ENCODE assay signal across 1 cellular context in the genomic region with DNA sequence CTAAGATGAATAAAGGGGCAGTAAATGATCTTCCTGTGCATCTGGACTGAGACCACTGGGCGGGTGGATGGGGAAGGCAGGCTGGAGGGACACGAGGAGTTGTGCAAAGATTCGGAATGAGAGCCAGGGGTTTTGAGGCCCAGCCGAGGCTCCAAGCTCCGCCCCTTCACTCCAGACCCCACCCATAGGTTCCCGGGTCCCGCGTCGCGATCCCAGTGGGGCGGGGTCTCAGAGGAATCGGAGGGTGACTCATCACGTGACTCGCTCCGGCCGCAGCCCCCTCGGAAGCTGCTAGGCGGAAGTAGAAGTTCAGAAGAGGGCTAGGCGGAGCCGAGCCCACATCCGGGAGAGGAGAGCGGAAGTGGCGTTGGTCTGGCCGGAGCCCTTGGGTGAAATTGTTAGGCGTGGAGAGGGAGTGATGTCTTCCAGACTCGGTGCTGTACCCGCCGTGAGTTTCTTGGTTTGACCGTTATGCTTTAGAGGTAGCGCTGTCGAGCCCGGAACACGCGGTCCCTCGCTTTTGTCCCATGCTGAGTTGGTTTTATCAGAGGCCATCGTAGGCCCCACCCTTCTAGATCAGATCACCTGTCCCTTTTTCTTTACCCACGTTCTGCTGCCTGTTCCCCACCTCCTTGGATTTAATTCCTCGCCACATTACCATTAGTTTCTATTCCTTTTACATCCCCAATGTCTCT.
A peak's percentile ranks its signal among the peaks of the same experiment; 100 is the strongest.
TF ChIP-seq lines count a peak whose summit lies in the region.

Gene ZNF512 (plus strand): TSS at position 348 of the 695 bp plus-strand sequence. CDS start 71 bp downstream, at position 419.

TF ChIP-seq in HepG2, 621 proteins besides CTCF, POLR2A, EP300 and RAD21 (continued from another document):
- TF ChIP-seq ZNF362 (CRISPR knock-in tag; IDR thresholded peaks at IDR 0.05; ENCODE audit: borderline replicate concordance) = no peak; the same call in 1 of the 2 replicates
- no peak; the same call in 1 of the 2 replicates for TF ChIP-seq MTERF4 (CRISPR knock-in tag; IDR thresholded peaks at IDR 0.05)
- TF ChIP-seq CBX5 (CRISPR knock-in tag; IDR thresholded peaks at IDR 0.05; ENCODE audit: borderline replicate concordance) = peak; percentile 63; the same call in 1 of the 2 replicates
- no peak; the same call in 1 of the 2 replicates for TF ChIP-seq ZNF572 (CRISPR knock-in tag; IDR thresholded peaks at IDR 0.05)
- TF ChIP-seq, protein P1, sequence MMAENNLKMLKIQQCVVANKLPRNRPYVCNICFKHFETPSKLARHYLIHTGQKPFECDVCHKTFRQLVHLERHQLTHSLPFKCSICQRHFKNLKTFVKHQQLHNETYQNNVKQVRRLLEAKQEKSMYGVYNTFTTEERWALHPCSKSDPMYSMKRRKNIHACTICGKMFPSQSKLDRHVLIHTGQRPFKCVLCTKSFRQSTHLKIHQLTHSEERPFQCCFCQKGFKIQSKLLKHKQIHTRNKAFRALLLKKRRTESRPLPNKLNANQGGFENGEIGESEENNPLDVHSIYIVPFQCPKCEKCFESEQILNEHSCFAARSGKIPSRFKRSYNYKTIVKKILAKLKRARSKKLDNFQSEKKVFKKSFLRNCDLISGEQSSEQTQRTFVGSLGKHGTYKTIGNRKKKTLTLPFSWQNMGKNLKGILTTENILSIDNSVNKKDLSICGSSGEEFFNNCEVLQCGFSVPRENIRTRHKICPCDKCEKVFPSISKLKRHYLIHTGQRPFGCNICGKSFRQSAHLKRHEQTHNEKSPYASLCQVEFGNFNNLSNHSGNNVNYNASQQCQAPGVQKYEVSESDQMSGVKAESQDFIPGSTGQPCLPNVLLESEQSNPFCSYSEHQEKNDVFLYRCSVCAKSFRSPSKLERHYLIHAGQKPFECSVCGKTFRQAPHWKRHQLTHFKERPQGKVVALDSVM (CRISPR knock-in tag; IDR thresholded peaks at IDR 0.05) = peak; percentile 48; the same call in 1 of the 2 replicates
- no peak for TF ChIP-seq NR2F6 (IDR thresholded peaks at IDR 0.05)
- TF ChIP-seq NR2F6 (CRISPR knock-in tag; IDR thresholded peaks at IDR 0.05) = peak; percentile 28; the same call in 1 of the 2 replicates
- peak; percentile 67; the same call in 1 of the 2 replicates for TF ChIP-seq ZNF335 (CRISPR knock-in tag; IDR thresholded peaks at IDR 0.05)
- TF ChIP-seq IKZF1 (IDR thresholded peaks at IDR 0.05) = no peak
- TF ChIP-seq HOXA5 (CRISPR knock-in tag; IDR thresholded peaks at IDR 0.05) = peak; percentile 37
- 0 out of 2 replicates have a peak, but pooled peaks have one; percentile 61 for TF ChIP-seq ZNF839 (CRISPR knock-in tag; IDR thresholded peaks at IDR 0.05; ENCODE audit: borderline replicate concordance)
- peak; percentile 20; the same call in 1 of the 2 replicates for TF ChIP-seq ZSCAN21 (CRISPR knock-in tag; IDR thresholded peaks at IDR 0.05; ENCODE audit: borderline replicate concordance)
- TF ChIP-seq ZHX1 (CRISPR knock-in tag; IDR thresholded peaks at IDR 0.05; ENCODE audit: low read depth) = 0 out of 2 replicates have a peak, but pooled peaks have one; percentile 65
- TF ChIP-seq TCF7 (IDR thresholded peaks at IDR 0.05; ENCODE audit: low read depth) = no peak
- peak; percentile 53; the same call in 1 of the 2 replicates for TF ChIP-seq ZNF274 (CRISPR knock-in tag; IDR thresholded peaks at IDR 0.05)
- TF ChIP-seq NKX3-1 (CRISPR knock-in tag; IDR thresholded peaks at IDR 0.05) = peak; percentile 75; the same call in 1 of the 2 replicates
- no peak for TF ChIP-seq ZNF768 (CRISPR knock-in tag; IDR thresholded peaks at IDR 0.05)
- TF ChIP-seq ZNF251 (CRISPR knock-in tag; IDR thresholded peaks at IDR 0.05) = no peak
- TF ChIP-seq, protein P2, sequence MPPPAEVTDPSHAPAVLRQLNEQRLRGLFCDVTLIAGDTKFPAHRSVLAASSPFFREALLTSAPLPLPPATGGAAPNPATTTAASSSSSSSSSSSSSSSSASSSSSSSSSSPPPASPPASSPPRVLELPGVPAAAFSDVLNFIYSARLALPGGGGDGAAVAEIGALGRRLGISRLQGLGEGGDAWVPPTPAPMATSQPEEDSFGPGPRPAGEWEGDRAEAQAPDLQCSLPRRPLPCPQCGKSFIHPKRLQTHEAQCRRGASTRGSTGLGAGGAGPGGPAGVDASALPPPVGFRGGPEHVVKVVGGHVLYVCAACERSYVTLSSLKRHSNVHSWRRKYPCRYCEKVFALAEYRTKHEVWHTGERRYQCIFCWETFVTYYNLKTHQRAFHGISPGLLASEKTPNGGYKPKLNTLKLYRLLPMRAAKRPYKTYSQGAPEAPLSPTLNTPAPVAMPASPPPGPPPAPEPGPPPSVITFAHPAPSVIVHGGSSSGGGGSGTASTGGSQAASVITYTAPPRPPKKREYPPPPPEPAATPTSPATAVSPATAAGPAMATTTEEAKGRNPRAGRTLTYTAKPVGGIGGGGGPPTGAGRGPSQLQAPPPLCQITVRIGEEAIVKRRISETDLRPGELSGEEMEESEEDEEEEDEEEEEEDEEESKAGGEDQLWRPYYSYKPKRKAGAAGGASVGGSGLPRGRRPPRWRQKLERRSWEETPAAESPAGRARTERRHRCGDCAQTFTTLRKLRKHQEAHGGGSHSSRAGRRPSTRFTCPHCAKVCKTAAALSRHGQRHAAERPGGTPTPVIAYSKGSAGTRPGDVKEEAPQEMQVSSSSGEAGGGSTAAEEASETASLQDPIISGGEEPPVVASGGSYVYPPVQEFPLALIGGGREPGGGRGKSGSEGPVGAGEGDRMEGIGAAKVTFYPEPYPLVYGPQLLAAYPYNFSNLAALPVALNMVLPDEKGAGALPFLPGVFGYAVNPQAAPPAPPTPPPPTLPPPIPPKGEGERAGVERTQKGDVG (CRISPR knock-in tag; IDR thresholded peaks at IDR 0.05; ENCODE audit: borderline replicate concordance) = 0 out of 2 replicates have a peak, but pooled peaks have one; percentile 55
- no peak for TF ChIP-seq PRDM4 (CRISPR knock-in tag; IDR thresholded peaks at IDR 0.05; ENCODE audit: borderline replicate concordance)
- TF ChIP-seq ZNF224 (CRISPR knock-in tag; IDR thresholded peaks at IDR 0.05) = no peak
- no peak for TF ChIP-seq TCF7L2 (IDR thresholded peaks at IDR 0.05; ENCODE audit: low read depth, low read length)
- 0 out of 2 replicates have a peak, but pooled peaks have one; percentile 92 for TF ChIP-seq ISX (CRISPR knock-in tag; conservative IDR thresholded peaks at IDR 0.05)
- TF ChIP-seq NFIB (CRISPR knock-in tag; IDR thresholded peaks at IDR 0.05; ENCODE audit: borderline replicate concordance) = no peak
- no peak for TF ChIP-seq NONO (IDR thresholded peaks at IDR 0.05)
- peak; percentile 62; the same call in 1 of the 2 replicates for TF ChIP-seq NONO (CRISPR knock-in tag; conservative IDR thresholded peaks at IDR 0.05)
- TF ChIP-seq CREBL2 (CRISPR knock-in tag; IDR thresholded peaks at IDR 0.05; ENCODE audit: borderline replicate concordance) = no peak
- TF ChIP-seq, protein P3, sequence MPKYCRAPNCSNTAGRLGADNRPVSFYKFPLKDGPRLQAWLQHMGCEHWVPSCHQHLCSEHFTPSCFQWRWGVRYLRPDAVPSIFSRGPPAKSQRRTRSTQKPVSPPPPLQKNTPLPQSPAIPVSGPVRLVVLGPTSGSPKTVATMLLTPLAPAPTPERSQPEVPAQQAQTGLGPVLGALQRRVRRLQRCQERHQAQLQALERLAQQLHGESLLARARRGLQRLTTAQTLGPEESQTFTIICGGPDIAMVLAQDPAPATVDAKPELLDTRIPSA (CRISPR knock-in tag; IDR thresholded peaks at IDR 0.05; ENCODE audit: borderline replicate concordance) = no peak; the same call in 1 of the 2 replicates
- no peak for TF ChIP-seq ZIK1 (CRISPR knock-in tag; IDR thresholded peaks at IDR 0.05; ENCODE audit: borderline replicate concordance, low read depth)
- 0 out of 2 replicates have a peak, but pooled peaks have one; percentile 88 for TF ChIP-seq KLF6 (CRISPR knock-in tag; IDR thresholded peaks at IDR 0.05)
- TF ChIP-seq PPARG (CRISPR knock-in tag; conservative IDR thresholded peaks at IDR 0.05) = peak; percentile 46; the same call in 1 of the 2 replicates
- peak; percentile 9; the same call in 1 of the 2 replicates for TF ChIP-seq ZNF431 (CRISPR knock-in tag; IDR thresholded peaks at IDR 0.05; ENCODE audit: borderline replicate concordance, low read depth)
- no peak for TF ChIP-seq ZNF225 (CRISPR knock-in tag; IDR thresholded peaks at IDR 0.05)
- TF ChIP-seq ZNF160 (CRISPR knock-in tag; IDR thresholded peaks at IDR 0.05) = 0 out of 2 replicates have a peak, but pooled peaks have one; percentile 23
- TF ChIP-seq, protein P4, sequence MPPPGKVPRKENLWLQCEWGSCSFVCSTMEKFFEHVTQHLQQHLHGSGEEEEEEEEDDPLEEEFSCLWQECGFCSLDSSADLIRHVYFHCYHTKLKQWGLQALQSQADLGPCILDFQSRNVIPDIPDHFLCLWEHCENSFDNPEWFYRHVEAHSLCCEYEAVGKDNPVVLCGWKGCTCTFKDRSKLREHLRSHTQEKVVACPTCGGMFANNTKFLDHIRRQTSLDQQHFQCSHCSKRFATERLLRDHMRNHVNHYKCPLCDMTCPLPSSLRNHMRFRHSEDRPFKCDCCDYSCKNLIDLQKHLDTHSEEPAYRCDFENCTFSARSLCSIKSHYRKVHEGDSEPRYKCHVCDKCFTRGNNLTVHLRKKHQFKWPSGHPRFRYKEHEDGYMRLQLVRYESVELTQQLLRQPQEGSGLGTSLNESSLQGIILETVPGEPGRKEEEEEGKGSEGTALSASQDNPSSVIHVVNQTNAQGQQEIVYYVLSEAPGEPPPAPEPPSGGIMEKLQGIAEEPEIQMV (CRISPR knock-in tag; IDR thresholded peaks at IDR 0.05; ENCODE audit: low read depth) = peak; percentile 31; the same call in 1 of the 2 replicates
- no peak for TF ChIP-seq CENPT (CRISPR knock-in tag; IDR thresholded peaks at IDR 0.05; ENCODE audit: low read depth)
TF ChIP-seq in HepG2: peak in this region for 279.
